ENCODE assay signal across 1 cellular context in genomic region chr9:95249986-95250385, GRCh38.
TF ChIP-seq lines count a peak whose summit lies in the region.

No MANE protein-coding gene starts in this region.

TF ChIP-seq in WTC11, 78 proteins besides CTCF, POLR2A, EP300 and RAD21 (continued from another document):
- no peak for TF ChIP-seq ZNF532 (CRISPR knock-in tag; IDR thresholded peaks at IDR 0.05; ENCODE audit: borderline replicate concordance)
- TF ChIP-seq IRF1 (CRISPR knock-in tag; IDR thresholded peaks at IDR 0.05) = no peak
- no peak for TF ChIP-seq CDX4 (CRISPR knock-in tag; IDR thresholded peaks at IDR 0.05; ENCODE audit: borderline replicate concordance)
- TF ChIP-seq TEAD1 (CRISPR knock-in tag; IDR thresholded peaks at IDR 0.05) = no peak
- TF ChIP-seq TEAD4 (CRISPR knock-in tag; IDR thresholded peaks at IDR 0.05) = no peak
- no peak for TF ChIP-seq NR1H2 (CRISPR knock-in tag; IDR thresholded peaks at IDR 0.05)
- TF ChIP-seq ZNF671 (CRISPR knock-in tag; IDR thresholded peaks at IDR 0.05) = no peak
- no peak for TF ChIP-seq ZNF423 (CRISPR knock-in tag; IDR thresholded peaks at IDR 0.05)
- TF ChIP-seq ZNF138 (CRISPR knock-in tag; conservative IDR thresholded peaks at IDR 0.05) = no peak
- no peak for TF ChIP-seq NFATC4 (CRISPR knock-in tag; IDR thresholded peaks at IDR 0.05)
- TF ChIP-seq MYBL2 (CRISPR knock-in tag; IDR thresholded peaks at IDR 0.05) = no peak
- no peak for TF ChIP-seq ZNF425 (CRISPR knock-in tag; conservative IDR thresholded peaks at IDR 0.05)
- no peak for TF ChIP-seq E2F1 (CRISPR knock-in tag; IDR thresholded peaks at IDR 0.05)
TF ChIP-seq in WTC11: peak in this region for 0.
